2 cellular contexts compared by ENCODE assay signal in genomic region chr14:24114536-24115450, GRCh38.
TF ChIP-seq lines count a peak whose summit lies in the region.

Gene DCAF11, plus strand, starts transcription at chr14:24114777. Its CDS starts 818 bp downstream, at chr14:24115595.
Gene NRL, minus strand, starts transcription at chr14:24114949. Its CDS starts 32,101 bp downstream, at chr14:24082848.

TF ChIP-seq in HCT116, 20 proteins besides CTCF, POLR2A, EP300 and RAD21 (continued from another document):
- TF ChIP-seq CEBPB (IDR thresholded peaks at IDR 0.05; ENCODE audit: low read depth) (no peak), FOSL1 (IDR thresholded peaks at IDR 0.05; ENCODE audit: low read depth) (no peak), ZNF274 (IDR thresholded peaks at IDR 0.05; ENCODE audit: low read depth, low read length) (no peak), JUND (IDR thresholded peaks at IDR 0.05) (no peak), ZBTB33 (IDR thresholded peaks at IDR 0.05; ENCODE audit: extremely low read depth, insufficient replicate concordance, low read length) (no peak), SP1 (IDR thresholded peaks at IDR 0.05; ENCODE audit: low read depth) (peak; percentile 96), POLR2AphosphoS5 (IDR thresholded peaks at IDR 0.05; ENCODE audit: low read depth, low read length) (peak; percentile 48), YY1 (IDR thresholded peaks at IDR 0.05; ENCODE audit: extremely low read depth, insufficient replicate concordance, low read depth, low read length) (no peak), CBX3 (IDR thresholded peaks at IDR 0.05; ENCODE audit: low read depth) (no peak), REST (IDR thresholded peaks at IDR 0.05; ENCODE audit: low read depth) (no peak)

TF ChIP-seq in neural cell, 6 proteins besides CTCF, POLR2A, EP300 and RAD21 (continued from another document):
- TF ChIP-seq MXI1 (conservative IDR thresholded peaks at IDR 0.05; ENCODE audit: poor library complexity, severe bottlenecking) = peak; percentile 92
